ENCODE assay signal across 12 cellular contexts in genomic region chr2:127673304-127674069, GRCh38. TPM values are rescaled to one million over a fixed set of nuclear protein-coding genes. Genes with fewer than 3 reads are reported as not detected.
DNase-seq lines count a peak whose midpoint lies in the region; ATAC-seq, FAIRE-seq and TF ChIP-seq lines count a peak whose summit lies in the region.
"Had no signal": no experiment of that assay in that cellular context is flagged by ENCODE, and none has a peak within 500 bp of the region (broad histone marks: within the 10 kb centered on the region; RNA-seq: fewer than 3 reads in every experiment).

No MANE protein-coding gene starts in this region.

- H3K79me2 ChIP-seq in endothelial cell of umbilical vein (ENCODE audit: control insufficient read depth, insufficient read depth, low read length), result no peaks in the 10 kb centered on the region

- dilution Hi-C loops in endothelial cell of umbilical vein (cut with MboI; ENCODE audit: extremely low pct_ligation_motif_present, low sequenced_read_pairs), result no loop called here

- POLR2A ChIA-PET in endothelial cell of umbilical vein (lab: Charles Lee), result no interaction called here

- no peaks in the 10 kb centered on the region for H3K27me3 ChIP-seq in endothelial cell of umbilical vein (ENCODE audit: control insufficient read depth in 2 of 2, insufficient read depth in 2 of 2, low read length in 2 of 2)
- H3K27me3 ChIP-seq in upper lobe of right lung, result no peaks in the 10 kb centered on the region

- no peaks in the 10 kb centered on the region for H3K9me3 Mint-ChIP-seq in activated naive CD4-positive, alpha-beta T cell treated with anti-CD3 and anti-CD28 coated beads, Interleukin-2, amount 50 U/mL, for 24 hours
- H3K9me3 Mint-ChIP-seq in activated naive CD4-positive, alpha-beta T cell treated with anti-CD3 and anti-CD28 coated beads, Interleukin-2, amount 10 ng/mL, durations not matched to agents 7 days and 5 days, result no peaks in the 10 kb centered on the region
- H3K9me3 Mint-ChIP-seq in naive B cell, result peaks cover 0 to 2% (median 0%) of the 10 kb centered on the region in 7 donors

- TF ChIP-seq CTCF in endothelial cell of umbilical vein (IDR thresholded peaks at IDR 0.05; ENCODE audit: extremely low read depth in 1 of 2, insufficient read depth in 1 of 2, low read depth in 1 of 2, low read length in 2 of 2) (no peak), upper lobe of right lung (IDR thresholded peaks at IDR 0.05) (no peak)

- intact Hi-C loops in endothelial cell of umbilical vein (cut with micrococcal nuclease) (loop anchor here (2.0 kb wide), 2 partner anchors 15 to 25 kb away; no protein-coding TSS in a partner anchor), upper lobe of right lung (cut with DNase I) (no loop called here)

- H3K4me2 ChIP-seq in endothelial cell of umbilical vein (ENCODE audit: insufficient read depth, low read length), result peak overlapping the region; percentile 56

- CTCF ChIA-PET in activated naive CD4-positive, alpha-beta T cell treated with anti-CD3 and anti-CD28 coated beads, Interleukin-2, amount 10 ng/mL, durations not matched to agents 7 days and 5 days (lab: Charles Lee), result no interaction called here
- CTCF ChIA-PET in endothelial cell of umbilical vein (lab: Charles Lee), result interaction anchor here (1.2 to 5.7 kb wide), 6 partner anchors 9 to 80 kb away, joined by 3 to 151 read pairs (median 38); no protein-coding TSS in a partner anchor

- no peak overlapping the region for H3K9ac ChIP-seq in endothelial cell of umbilical vein (replicated peaks; ENCODE audit: extremely low read depth, insufficient read depth, low read length)

- BruUV-seq in endothelial cell of umbilical vein (replicated peaks; lab: Mats Ljungman, UMichigan), result no TSS peak

- peaks cover 9% of the 10 kb centered on the region for H3K4me1 Mint-ChIP-seq in activated naive CD4-positive, alpha-beta T cell treated with anti-CD3 and anti-CD28 coated beads, Interleukin-2, amount 50 U/mL, for 24 hours
- H3K4me1 Mint-ChIP-seq in activated naive CD4-positive, alpha-beta T cell treated with anti-CD3 and anti-CD28 coated beads, Interleukin-2, amount 10 ng/mL, durations not matched to agents 7 days and 5 days, result peaks cover 9% of the 10 kb centered on the region
- peaks cover 10 to 25% (median 12%) of the 10 kb centered on the region in 3 donors for H3K4me1 Mint-ChIP-seq in naive B cell

- TF ChIP-seq POLR2A in endothelial cell of umbilical vein (IDR thresholded peaks at IDR 0.05; ENCODE audit: low read depth, low read length), result no peak

- FAIRE-seq in endothelial cell of umbilical vein (lab: Jason Lieb, UNC), result no peak

- H2AFZ ChIP-seq in endothelial cell of umbilical vein (ENCODE audit: low read depth, low read length), result no peak overlapping the region

- DNase-seq in activated naive CD4-positive, alpha-beta T cell treated with anti-CD3 and anti-CD28 coated beads, Interleukin-2, amount 10 ng/mL, durations not matched to agents 7 days and 5 days, result no peak
- no peak for DNase-seq in endothelial cell of umbilical vein (ENCODE audit: low read depth, low spot score)
- no peak for DNase-seq in naive B cell
- DNase-seq in upper lobe of right lung, result no peak
- no peak for DNase-seq in Kasumi-1 (lab: John Stamatoyannopoulos, UW)
- DNase-seq: activated gamma-delta T cell, erythroblast had no signal

- peaks cover 26% of the 10 kb centered on the region for H3K27me3 Mint-ChIP-seq in activated naive CD4-positive, alpha-beta T cell treated with anti-CD3 and anti-CD28 coated beads, Interleukin-2, amount 50 U/mL, for 24 hours
- H3K27me3 Mint-ChIP-seq in activated naive CD4-positive, alpha-beta T cell treated with anti-CD3 and anti-CD28 coated beads, Interleukin-2, amount 10 ng/mL, durations not matched to agents 7 days and 5 days, result peaks cover 86% of the 10 kb centered on the region
- peaks cover 35 to 69% (median 52%) of the 10 kb centered on the region in 3 donors for H3K27me3 Mint-ChIP-seq in naive B cell

- H3K4me1 ChIP-seq in endothelial cell of umbilical vein (ENCODE audit: control insufficient read depth, extremely low read depth, insufficient read depth, low read length) (peaks cover 18% of the 10 kb centered on the region), upper lobe of right lung (peaks cover 29% of the 10 kb centered on the region)

- no peak overlapping the region for H3K4me3 ChIP-seq in endothelial cell of umbilical vein (replicated peaks in 1 of 3; ENCODE audit: insufficient read depth in 1 of 3, low read depth in 1 of 3, low read length in 3 of 3)
- peak overlapping the region; percentile 72 for H3K4me3 ChIP-seq in upper lobe of right lung

- H3K9me1 ChIP-seq in endothelial cell of umbilical vein (replicated peaks; ENCODE audit: control insufficient read depth, extremely low read depth, insufficient read depth, low read length), result no peaks in the 10 kb centered on the region

- no peaks in the 10 kb centered on the region for H4K20me1 ChIP-seq in endothelial cell of umbilical vein (replicated peaks; ENCODE audit: control insufficient read depth, extremely low read depth, insufficient read depth, low read length)

- no peak overlapping the region for H3K27ac Mint-ChIP-seq in activated naive CD4-positive, alpha-beta T cell treated with anti-CD3 and anti-CD28 coated beads, Interleukin-2, amount 50 U/mL, for 24 hours
- no peak overlapping the region for H3K27ac Mint-ChIP-seq in activated naive CD4-positive, alpha-beta T cell treated with anti-CD3 and anti-CD28 coated beads, Interleukin-2, amount 10 ng/mL, durations not matched to agents 7 days and 5 days
- H3K27ac Mint-ChIP-seq in naive B cell, result peak overlapping the region in 1 of 6 donors; percentile 42

- H3K4me3 Mint-ChIP-seq in activated naive CD4-positive, alpha-beta T cell treated with anti-CD3 and anti-CD28 coated beads, Interleukin-2, amount 50 U/mL, for 24 hours, result peak overlapping the region; percentile 23
- H3K4me3 Mint-ChIP-seq in activated naive CD4-positive, alpha-beta T cell treated with anti-CD3 and anti-CD28 coated beads, Interleukin-2, amount 10 ng/mL, durations not matched to agents 7 days and 5 days, result no peak overlapping the region
- peak overlapping the region; percentile 70 to 89 (median 84) for H3K4me3 Mint-ChIP-seq in naive B cell

- H3K36me3 ChIP-seq in endothelial cell of umbilical vein (ENCODE audit: control insufficient read depth in 2 of 2, extremely low read depth in 1 of 2, insufficient read depth in 2 of 2, low read length in 2 of 2) (no peaks in the 10 kb centered on the region), upper lobe of right lung (no peaks in the 10 kb centered on the region)

- H3K9me3 ChIP-seq in endothelial cell of umbilical vein (replicated peaks; ENCODE audit: control insufficient read depth, insufficient read depth, low read length) (no peaks in the 10 kb centered on the region), upper lobe of right lung (no peaks in the 10 kb centered on the region)

- H3K36me3 Mint-ChIP-seq in activated naive CD4-positive, alpha-beta T cell treated with anti-CD3 and anti-CD28 coated beads, Interleukin-2, amount 50 U/mL, for 24 hours, result no peaks in the 10 kb centered on the region
- no peaks in the 10 kb centered on the region for H3K36me3 Mint-ChIP-seq in activated naive CD4-positive, alpha-beta T cell treated with anti-CD3 and anti-CD28 coated beads, Interleukin-2, amount 10 ng/mL, durations not matched to agents 7 days and 5 days
- H3K36me3 Mint-ChIP-seq in naive B cell, result no peaks in the 10 kb centered on the region

- no peak for ATAC-seq in naive B cell (ENCODE audit: low read depth in 2 of 2)
- ATAC-seq in upper lobe of right lung, result no peak
- ATAC-seq in GM21447 (IDR thresholded peaks at IDR 0.05; ENCODE audit: unreplicated experiment), result no peak
- ATAC-seq in HG03521 (IDR thresholded peaks at IDR 0.05; ENCODE audit: unreplicated experiment), result no peak

- H3K27ac ChIP-seq in endothelial cell of umbilical vein (ENCODE audit: insufficient read depth, low read depth, low read length) (no peak overlapping the region), upper lobe of right lung (peak overlapping the region; percentile 86)
- H3K27ac ChIP-seq: SK-N-MC had no signal

TF ChIP-seq in endothelial cell of umbilical vein, 7 proteins besides CTCF, POLR2A, EP300 and RAD21 (continues in another document):
- TF ChIP-seq FOS (IDR thresholded peaks at IDR 0.05; ENCODE audit: borderline replicate concordance, insufficient read depth, low read length), result no peak

RNA-seq across cellular contexts. Expression of gene LIMS2, which starts 1.8 kb away (rescaled TPM):
- total RNA-seq in endothelial cell of umbilical vein (45.7 and 48.3 TPM in 2 replicates), upper lobe of right lung (161 TPM)
- polyA plus RNA-seq in endothelial cell of umbilical vein (55.6 and 77.3 TPM in 2 replicates), naive B cell (ENCODE audit: low read depth in 6 of 6) (10 to 100 TPM; 11.2 to 60.4 (median 27.7) TPM)
- polyA plus RNA-seq in endothelial cell of umbilical vein (2011; cell fraction: cytosol; rRNA removed), result 26.1 and 29.1 TPM in 2 replicates
- polyA plus RNA-seq in endothelial cell of umbilical vein (2011; cell fraction: nucleus; rRNA removed), result 86.3 and 120 TPM in 2 replicates
- 14.1 and 24.9 TPM in 2 replicates for polyA plus RNA-seq in endothelial cell of umbilical vein (2012)
- 28.1 and 45.7 TPM in 2 replicates for polyA minus RNA-seq in endothelial cell of umbilical vein
- not detected for polyA minus RNA-seq in endothelial cell of umbilical vein (2011; cell fraction: cytosol; rRNA and poly(A)+ RNA removed)
- polyA minus RNA-seq in endothelial cell of umbilical vein (2011; cell fraction: nucleus; rRNA and poly(A)+ RNA removed), result 21.7 and 33.5 TPM in 2 replicates

RNA-seq across cellular contexts. Expression of gene GPR17, which starts 27.5 kb away (rescaled TPM):
- total RNA-seq in endothelial cell of umbilical vein, result not detected in 2 replicates
- polyA plus RNA-seq in endothelial cell of umbilical vein, result 0.10 and 0.11 TPM in 2 replicates
- 0.04 TPM in 2 replicates for polyA plus RNA-seq in endothelial cell of umbilical vein (2011; cell fraction: cytosol; rRNA removed)
- not detected in 2 replicates for polyA plus RNA-seq in endothelial cell of umbilical vein (2011; cell fraction: nucleus; rRNA removed)
- 0.10 and 0.15 TPM in 2 replicates for polyA plus RNA-seq in endothelial cell of umbilical vein (2012)
- polyA minus RNA-seq in endothelial cell of umbilical vein, result not detected in 2 replicates
- not detected for polyA minus RNA-seq in endothelial cell of umbilical vein (2011; cell fraction: cytosol; rRNA and poly(A)+ RNA removed)
- polyA minus RNA-seq in endothelial cell of umbilical vein (2011; cell fraction: nucleus; rRNA and poly(A)+ RNA removed), result not detected in 2 replicates
- polyA plus RNA-seq in naive B cell (ENCODE audit: low read depth in 6 of 6), result not detected
- total RNA-seq in upper lobe of right lung, result 0.49 TPM
- total RNA-seq: myocyte had no signal

RNA-seq across cellular contexts. Expression of gene SFT2D3, which starts 27.8 kb away (rescaled TPM):
- total RNA-seq in endothelial cell of umbilical vein, result 4.4 and 4.7 TPM in 2 replicates
- polyA plus RNA-seq in endothelial cell of umbilical vein, result 4.1 and 4.5 TPM in 2 replicates
- polyA plus RNA-seq in endothelial cell of umbilical vein (2011; cell fraction: cytosol; rRNA removed), result 3.3 and 3.4 TPM in 2 replicates
- polyA plus RNA-seq in endothelial cell of umbilical vein (2011; cell fraction: nucleus; rRNA removed), result 1.6 and 2.5 TPM in 2 replicates
- not detected in 2 replicates for polyA plus RNA-seq in endothelial cell of umbilical vein (2012)
- 2.6 and 2.7 TPM in 2 replicates for polyA minus RNA-seq in endothelial cell of umbilical vein
- polyA minus RNA-seq in endothelial cell of umbilical vein (2011; cell fraction: cytosol; rRNA and poly(A)+ RNA removed), result 1.4 TPM
- 3.3 and 3.6 TPM in 2 replicates for polyA minus RNA-seq in endothelial cell of umbilical vein (2011; cell fraction: nucleus; rRNA and poly(A)+ RNA removed)
- polyA plus RNA-seq in naive B cell (ENCODE audit: low read depth in 6 of 6), result 1 to 10 TPM in 3 of 6 donors, under 1 TPM in 2, not detected in 1; 0.28 to 3.0 (median 2.8) TPM
- 7.7 TPM for total RNA-seq in upper lobe of right lung
